ENCODE assay signal across 28 cellular contexts in genomic region chr4:6153874-6154273, GRCh38. TPM values are rescaled to one million over a fixed set of nuclear protein-coding genes. Genes with fewer than 3 reads are reported as not detected.
"Had no signal": no experiment of that assay in that cellular context is flagged by ENCODE, and none has a peak within 500 bp of the region (broad histone marks: within the 10 kb centered on the region; RNA-seq: fewer than 3 reads in every experiment).

No MANE protein-coding gene starts in this region.

- H3K4me1 ChIP-seq: colonic mucosa, prostate gland, upper lobe of right lung had no signal

- H3K9me3 ChIP-seq: colonic mucosa, prostate gland, thoracic aorta, upper lobe of right lung had no signal

- DNase-seq: activated CD4-positive, CD25-positive, alpha-beta regulatory T cell treated with anti-CD3 and anti-CD28 coated beads, Interleukin-2, amount 50 U/mL, for 72 hours; activated CD8-positive, alpha-beta T cell treated with anti-CD3 and anti-CD28 coated beads for 36 hours; activated naive CD4-positive, alpha-beta T cell treated with anti-CD3 and anti-CD28 coated beads, Interleukin-2, amount 10 ng/mL, durations not matched to agents 7 days and 5 days; activated naive CD8-positive, alpha-beta T cell treated with anti-CD3 and anti-CD28 coated beads, Interleukin-2, amount 50 U/mL, for 24 hours; activated T-cell treated with anti-CD3 and anti-CD28 coated beads, Interleukin-2, amount 50 U/mL, for 24 hours; anterior cingulate cortex; central memory CD4-positive, alpha-beta T cell; colonic mucosa; erythroblast; foreskin melanocyte; glutamatergic neuron; hippocampal formation; islet precursor cell; midbrain; stimulated activated CD4-positive, alpha-beta T cell treated with anti-CD3 and anti-CD28 coated beads, Interleukin-4, amount 100 ng/mL, for 24 hours; T-helper 1 cell; T1000; upper lobe of right lung had no signal

- H3K36me3 Mint-ChIP-seq: brain; stimulated activated memory B cell treated with anti-CD40 and anti-IgM and Interleukin-4, amounts not matched to agents 10 μg/mL and 1 μg/mL and 100 μg/mL, for 72 hours had no signal

- H3K27ac ChIP-seq: colonic mucosa, prostate gland, thoracic aorta, upper lobe of right lung had no signal

- H3K36me3 ChIP-seq: colonic mucosa, prostate gland, thoracic aorta, upper lobe of right lung had no signal

- H3K4me3 Mint-ChIP-seq: activated CD8-positive, alpha-beta T cell treated with anti-CD3 and anti-CD28 coated beads for 36 hours; activated naive CD4-positive, alpha-beta T cell treated with anti-CD3 and anti-CD28 coated beads, Interleukin-2, amount 10 ng/mL, durations not matched to agents 7 days and 5 days; activated naive CD8-positive, alpha-beta T cell treated with anti-CD3 and anti-CD28 coated beads, Interleukin-2, amount 50 U/mL, for 24 hours; activated T-cell treated with anti-CD3 and anti-CD28 coated beads, Interleukin-2, amount 50 U/mL, for 24 hours; brain; stimulated activated memory B cell treated with anti-CD40 and anti-IgM and Interleukin-4, amounts not matched to agents 10 μg/mL and 1 μg/mL and 100 μg/mL, for 72 hours had no signal

- H3K9me3 Mint-ChIP-seq: activated CD8-positive, alpha-beta T cell treated with anti-CD3 and anti-CD28 coated beads for 36 hours; activated naive CD4-positive, alpha-beta T cell treated with anti-CD3 and anti-CD28 coated beads, Interleukin-2, amount 10 ng/mL, durations not matched to agents 7 days and 5 days; activated naive CD8-positive, alpha-beta T cell treated with anti-CD3 and anti-CD28 coated beads, Interleukin-2, amount 50 U/mL, for 24 hours; activated T-cell treated with anti-CD3 and anti-CD28 coated beads, Interleukin-2, amount 50 U/mL, for 24 hours; brain; stimulated activated memory B cell treated with anti-CD40 and anti-IgM and Interleukin-4, amounts not matched to agents 10 μg/mL and 1 μg/mL and 100 μg/mL, for 72 hours had no signal

- H3K27me3 Mint-ChIP-seq: activated T-cell treated with anti-CD3 and anti-CD28 coated beads, Interleukin-2, amount 50 U/mL, for 24 hours; stimulated activated memory B cell treated with anti-CD40 and anti-IgM and Interleukin-4, amounts not matched to agents 10 μg/mL and 1 μg/mL and 100 μg/mL, for 72 hours had no signal

- ATAC-seq: activated CD8-positive, alpha-beta T cell treated with anti-CD3 and anti-CD28 coated beads for 36 hours; activated naive CD8-positive, alpha-beta T cell treated with anti-CD3 and anti-CD28 coated beads, Interleukin-2, amount 50 U/mL, for 24 hours; left lobe of liver; sciatic nerve; stimulated activated memory B cell treated with anti-CD40 and anti-IgM and Interleukin-4, amounts not matched to agents 10 μg/mL and 1 μg/mL and 100 μg/mL, for 72 hours; upper lobe of right lung had no signal

- H3K4me1 Mint-ChIP-seq: stimulated activated memory B cell treated with anti-CD40 and anti-IgM and Interleukin-4, amounts not matched to agents 10 μg/mL and 1 μg/mL and 100 μg/mL, for 72 hours had no signal

- H3K4me3 ChIP-seq: colonic mucosa, lung, prostate gland, smooth muscle cell, thoracic aorta, upper lobe of right lung had no signal

- H3K27me3 ChIP-seq: colonic mucosa, upper lobe of right lung had no signal

- H3K27ac Mint-ChIP-seq: activated CD8-positive, alpha-beta T cell treated with anti-CD3 and anti-CD28 coated beads for 36 hours; activated naive CD8-positive, alpha-beta T cell treated with anti-CD3 and anti-CD28 coated beads, Interleukin-2, amount 50 U/mL, for 24 hours; activated T-cell treated with anti-CD3 and anti-CD28 coated beads, Interleukin-2, amount 50 U/mL, for 24 hours; stimulated activated memory B cell treated with anti-CD40 and anti-IgM and Interleukin-4, amounts not matched to agents 10 μg/mL and 1 μg/mL and 100 μg/mL, for 72 hours had no signal

RNA-seq across cellular contexts. Expression of gene JAKMIP1, which starts 46.5 kb away (rescaled TPM):
- total RNA-seq: left lobe of liver, myocyte, osteoblast, smooth muscle cell had no signal
